Comparison of ENCODE assay signal across 9 cellular contexts in the genomic region with DNA sequence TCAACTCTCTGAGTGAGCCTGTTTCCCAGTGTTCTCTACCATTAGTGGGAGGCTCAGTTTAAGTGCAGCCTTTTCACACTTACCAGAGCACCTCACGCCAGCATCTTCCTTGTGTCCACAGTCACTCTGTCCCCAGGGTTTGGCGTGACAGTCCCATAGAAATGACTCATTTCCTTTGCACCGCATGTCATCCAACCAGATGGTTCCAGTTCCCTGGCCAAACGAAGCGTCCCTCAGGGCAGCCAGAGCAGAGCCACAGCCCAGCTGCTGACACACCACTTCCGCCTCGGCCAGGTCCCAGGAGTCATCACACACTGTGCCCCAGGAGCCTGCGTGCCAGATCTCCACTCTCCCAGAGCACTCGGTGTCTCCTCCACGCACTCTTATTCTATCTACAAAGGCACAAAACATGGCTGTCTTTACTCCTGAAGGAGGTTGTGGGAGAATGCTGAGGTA.
A peak's percentile ranks its signal among the peaks of the same experiment; 100 is the strongest.
DNase-seq lines count a peak whose midpoint lies in the region; ATAC-seq, FAIRE-seq and TF ChIP-seq lines count a peak whose summit lies in the region.
"Had no signal": no experiment of that assay in that cellular context is flagged by ENCODE, and none has a peak within 500 bp of the region (broad histone marks: within the 10 kb centered on the region; RNA-seq: fewer than 3 reads in every experiment).

No MANE protein-coding gene starts in this region.

- in situ Hi-C loops in GM12878 (cut with MboI): no loop called here

- TF ChIP-seq EP300 in GM12878 (IDR thresholded peaks at IDR 0.05; ENCODE audit: borderline replicate concordance in 1 of 2, control insufficient read depth in 1 of 2, low read depth in 2 of 2, low read length in 2 of 2): no peak

- H3K9me3 ChIP-seq in GM12878 (replicated peaks; ENCODE audit: control insufficient read depth, insufficient read depth, low read length): no peaks in the 10 kb centered on the region; the same call in 2 of the 3 replicates

- no peak for TF ChIP-seq POLR2A in GM12878 (IDR thresholded peaks at IDR 0.05; ENCODE audit: low read depth, low read length)

- no peaks in the 10 kb centered on the region for H3K27me3 ChIP-seq in GM12878 (replicated peaks in 1 of 2; ENCODE audit: control insufficient read depth in 2 of 2, insufficient read depth in 2 of 2, low read length in 1 of 2)

- RAD21 ChIA-PET in GM12878 (lab: Charles Lee; ENCODE audit: unreplicated experiment): no interaction called here

- POLR2A ChIA-PET in GM12878 (lab: Charles Lee): no interaction called here

- no peaks in the 10 kb centered on the region for H3K79me2 ChIP-seq in GM12878 (ENCODE audit: control insufficient read depth, insufficient read depth, low read length)

- peak overlapping the region; percentile 37 for H2AFZ ChIP-seq in GM12878 (ENCODE audit: control insufficient read depth, low read depth, low read length)

- H3K4me2 ChIP-seq in GM12878 (ENCODE audit: control insufficient read depth, insufficient read depth): no peak overlapping the region

- SMC1A ChIA-PET in GM12878 (lab: Charles Lee; ENCODE audit: uncharacterized antibody, unreplicated experiment): no interaction called here

- H3K36me3 ChIP-seq in GM12878 (ENCODE audit: control insufficient read depth in 2 of 2, insufficient read depth in 2 of 2, low read length in 1 of 2): no peaks in the 10 kb centered on the region

- TF ChIP-seq RAD21 in GM12878 (IDR thresholded peaks at IDR 0.05; ENCODE audit: insufficient read depth, low read depth, low read length): no peak

- DNase-seq in GM19238 (ENCODE audit: insufficient read length, low spot score): peak; percentile 2
- DNase-seq in GM12878 (ENCODE audit: low read depth, low spot score): peak; percentile 33
- peak; percentile 43 for DNase-seq in retina
- no peak for DNase-seq in activated CD8-positive, alpha-beta memory T cell treated with anti-CD3 and anti-CD28 coated beads for 24 hours
- DNase-seq in NCI-H2029 treated with DMSO at 0.1 percent for 48 hours (lab: John Stamatoyannopoulos, UW): no peak
- DNase-seq in stimulated activated naive CD4-positive, alpha-beta T cell treated with Interleukin-2 at 50 U/mL for 16 hours (lab: John Stamatoyannopoulos, UW): no peak
- DNase-seq: caudate nucleus had no signal

- intact Hi-C loops in GM12878 (cut with micrococcal nuclease; ENCODE audit: unreplicated experiment): no loop called here

- no peak for TF ChIP-seq CTCF in GM12878 (IDR thresholded peaks at IDR 0.05 in 2 of 3, conservative IDR thresholded peaks at IDR 0.05 in 1 of 3; ENCODE audit: control insufficient read depth in 2 of 3, extremely low read depth in 1 of 3, insufficient read depth in 1 of 3, low read depth in 3 of 3, low read length in 3 of 3)

- no peak for FAIRE-seq in GM12878 (lab: Jason Lieb, UNC)

- H3K4me1 ChIP-seq in GM12878 (ENCODE audit: control insufficient read depth, insufficient read depth, low read length): no peaks in the 10 kb centered on the region

- no peak overlapping the region for H3K9ac ChIP-seq in GM12878 (ENCODE audit: control insufficient read depth, insufficient read depth, low read length)

- 24% methylated on average over 10 of the region's 10 CpGs for WGBS in GM12878 (ENCODE audit: insufficient coverage, insufficient replicate concordance, low lambda C conversion rate, missing lambda C conversion rate)

- peak; percentile 76 for ATAC-seq in HG03342 (IDR thresholded peaks at IDR 0.05; ENCODE audit: unreplicated experiment)
- peak; percentile 98 for ATAC-seq in GM12878
- ATAC-seq in HG02884 (IDR thresholded peaks at IDR 0.05; ENCODE audit: unreplicated experiment): no peak

- BruUV-seq in GM12878 (replicated peaks; lab: Mats Ljungman, UMichigan): no TSS peak

- H3K4me3 ChIP-seq in GM12878: no peak overlapping the region

- CTCF ChIA-PET in GM12878 (lab: Yijun Ruan, JAX): no interaction called here

- H3K27ac ChIP-seq in GM12878 (ENCODE audit: control insufficient read depth, insufficient read depth): no peak overlapping the region

- no peaks in the 10 kb centered on the region for H4K20me1 ChIP-seq in GM12878 (ENCODE audit: control insufficient read depth, insufficient read depth)

TF ChIP-seq in GM12878, 131 proteins besides CTCF, POLR2A, EP300 and RAD21 (continues in another document):
- no peak for TF ChIP-seq YY1 (IDR thresholded peaks at IDR 0.05; ENCODE audit: low read depth, low read length)
- TF ChIP-seq SMAD5 (IDR thresholded peaks at IDR 0.05; ENCODE audit: low read depth): no peak
- TF ChIP-seq CEBPB (IDR thresholded peaks at IDR 0.05; ENCODE audit: borderline replicate concordance in 1 of 2, low read depth in 2 of 2, low read length in 2 of 2): no peak
- no peak for TF ChIP-seq E4F1 (IDR thresholded peaks at IDR 0.05; ENCODE audit: borderline replicate concordance, partially characterized antibody)
- peak; percentile 69; the same call in 1 of the 2 replicates for TF ChIP-seq BCL11A (IDR thresholded peaks at IDR 0.05; ENCODE audit: low read depth, low read length)
- TF ChIP-seq CBFB (IDR thresholded peaks at IDR 0.05; ENCODE audit: low read depth): no peak
- 0 out of 2 replicates have a peak, but pooled peaks have one; percentile 40 for TF ChIP-seq GATAD2B (conservative IDR thresholded peaks at IDR 0.05; ENCODE audit: low read depth)
- no peak for TF ChIP-seq CREM (IDR thresholded peaks at IDR 0.05; ENCODE audit: low read depth)
- TF ChIP-seq TAF1 (IDR thresholded peaks at IDR 0.05; ENCODE audit: borderline replicate concordance, low read depth, low read length): no peak
- TF ChIP-seq ZZZ3 (IDR thresholded peaks at IDR 0.05; ENCODE audit: control insufficient read depth, insufficient read length, low read depth): no peak
- TF ChIP-seq ZNF622 (IDR thresholded peaks at IDR 0.05): no peak
- TF ChIP-seq, protein P1, sequence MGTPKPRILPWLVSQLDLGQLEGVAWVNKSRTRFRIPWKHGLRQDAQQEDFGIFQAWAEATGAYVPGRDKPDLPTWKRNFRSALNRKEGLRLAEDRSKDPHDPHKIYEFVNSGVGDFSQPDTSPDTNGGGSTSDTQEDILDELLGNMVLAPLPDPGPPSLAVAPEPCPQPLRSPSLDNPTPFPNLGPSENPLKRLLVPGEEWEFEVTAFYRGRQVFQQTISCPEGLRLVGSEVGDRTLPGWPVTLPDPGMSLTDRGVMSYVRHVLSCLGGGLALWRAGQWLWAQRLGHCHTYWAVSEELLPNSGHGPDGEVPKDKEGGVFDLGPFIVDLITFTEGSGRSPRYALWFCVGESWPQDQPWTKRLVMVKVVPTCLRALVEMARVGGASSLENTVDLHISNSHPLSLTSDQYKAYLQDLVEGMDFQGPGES (IDR thresholded peaks at IDR 0.05): no peak
- no peak for TF ChIP-seq BCLAF1 (IDR thresholded peaks at IDR 0.05)
- TF ChIP-seq CREB1 (IDR thresholded peaks at IDR 0.05; ENCODE audit: low read depth): peak; percentile 56; the same call in 1 of the 2 replicates
- no peak for TF ChIP-seq RUNX3 (IDR thresholded peaks at IDR 0.05; ENCODE audit: low read length)
- no peak for TF ChIP-seq ESRRA (IDR thresholded peaks at IDR 0.05; ENCODE audit: low read length)
- TF ChIP-seq HCFC1 (IDR thresholded peaks at IDR 0.05; ENCODE audit: low read length): no peak
- no peak for TF ChIP-seq ATF7 (IDR thresholded peaks at IDR 0.05; ENCODE audit: low read depth)
- no peak for TF ChIP-seq MEF2A (IDR thresholded peaks at IDR 0.05; ENCODE audit: insufficient read depth, low read depth, low read length)
- no peak for TF ChIP-seq GABPA (IDR thresholded peaks at IDR 0.05; ENCODE audit: low read depth)
- TF ChIP-seq SPI1 (IDR thresholded peaks at IDR 0.05; ENCODE audit: borderline replicate concordance, insufficient read depth, low read depth, low read length): peak; percentile 13; the same call in 1 of the 2 replicates
- TF ChIP-seq ZNF207 (IDR thresholded peaks at IDR 0.05; ENCODE audit: borderline replicate concordance): no peak
- no peak for TF ChIP-seq SP1 (IDR thresholded peaks at IDR 0.05; ENCODE audit: low read depth, low read length)
- no peak for TF ChIP-seq NBN (IDR thresholded peaks at IDR 0.05)

Comparison
In these comparisons a context has a peak if more than half of its experiments do, and no peak if none do; other contexts are left out.
1. DNase-seq: peak in GM19238 (single experiment), GM12878 (single experiment) and retina (single experiment); none in activated CD8-positive, alpha-beta memory T cell treated with anti-CD3 and anti-CD28 coated beads for 24 hours (single experiment), NCI-H2029 treated with DMSO at 0.1 percent for 48 hours (single experiment) and stimulated activated naive CD4-positive, alpha-beta T cell treated with Interleukin-2 at 50 U/mL for 16 hours (single experiment).